In the genomic region with DNA sequence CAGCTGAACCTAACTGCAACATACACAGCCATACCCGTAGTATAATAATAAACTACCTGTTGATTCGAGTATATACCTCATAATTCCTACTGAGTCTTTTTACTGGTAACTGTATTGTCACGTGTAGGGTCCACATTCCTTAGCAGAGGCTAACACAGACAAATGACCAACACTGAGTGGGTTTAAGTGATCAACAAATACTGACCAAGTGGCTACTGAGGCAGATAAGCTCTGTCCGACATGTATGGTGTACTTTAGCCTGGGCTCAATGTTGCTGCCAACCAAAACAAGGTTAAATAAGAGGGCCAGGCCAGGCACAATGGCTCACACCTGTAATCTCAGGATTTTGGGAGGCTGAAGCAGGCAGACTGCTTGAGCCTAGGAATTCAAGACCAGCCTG, we compare ENCODE assay signal across 11 cellular contexts. TPM values are rescaled to one million over a fixed set of nuclear protein-coding genes. Genes with fewer than 3 reads are reported as not detected.
DNase-seq lines count a peak whose midpoint lies in the region; ATAC-seq, FAIRE-seq and TF ChIP-seq lines count a peak whose summit lies in the region.
"Had no signal": no experiment of that assay in that cellular context is flagged by ENCODE, and none has a peak within 500 bp of the region (broad histone marks: within the 10 kb centered on the region; RNA-seq: fewer than 3 reads in every experiment).

No MANE protein-coding gene starts in this region.

- ATAC-seq in effector memory CD8-positive, alpha-beta T cell (replicated peaks), result no peak

- H3K27ac ChIP-seq in MM.1S (ENCODE audit: low read length) (peak overlapping the region; percentile 88), skin epidermis (peak overlapping the region in 15 of 21 experiments; percentile 4 to 88 (median 68)), tibial nerve (peak overlapping the region in 1 of 4 donors; percentile 76)

- H3K9ac ChIP-seq in MM.1S (ENCODE audit: low read length), result peak overlapping the region; percentile 64

- H3K36me3 ChIP-seq in GM06990 (ENCODE audit: control insufficient read depth, insufficient read depth, low read length) (peaks cover 2% of the 10 kb centered on the region), MM.1S (replicated peaks; ENCODE audit: insufficient read depth, low read length) (no peaks in the 10 kb centered on the region), tibial nerve (peaks cover 0 to 9% (median 0%) of the 10 kb centered on the region in 3 donors)

- H3K9me3 Mint-ChIP-seq in effector memory CD8-positive, alpha-beta T cell, result no peaks in the 10 kb centered on the region

- H3K9me2 ChIP-seq in MM.1S (replicated peaks; ENCODE audit: insufficient read depth, low read length), result no peaks in the 10 kb centered on the region

- DNase-seq in GM06990 (ENCODE audit: extremely low read depth, insufficient read length), result no peak
- no peak for DNase-seq in MM.1S
- DNase-seq in effector memory CD8-positive, alpha-beta T cell, result no peak
- no peak for DNase-seq in NOMO-1 (lab: John Stamatoyannopoulos, UW; ENCODE audit: unreplicated experiment in 2 of 2)
- DNase-seq in tibial nerve (ENCODE audit: low spot score in 2 of 2), result no peak
- no peak for DNase-seq in urothelium cell line (ENCODE audit: low spot score)
- DNase-seq: DMS 273 treated with DMSO at 0.1 percent for 48 hours, hypothalamus, NCI-H1092 treated with DMSO at 0.1 percent for 48 hours, NCI-H524 had no signal

- H4K20me1 ChIP-seq in MM.1S (ENCODE audit: insufficient read depth, low read length), result no peaks in the 10 kb centered on the region

- FAIRE-seq in urothelium cell line (lab: Jason Lieb, UNC), result no peak

- H3K4me2 ChIP-seq in MM.1S (ENCODE audit: low read depth, low read length), result peak overlapping the region; percentile 84

- H3K4me3 ChIP-seq in GM06990 (replicated peaks; ENCODE audit: low read depth, low read length) (peak overlapping the region; percentile 55), MM.1S (ENCODE audit: low read length) (peak overlapping the region; percentile 61), skin epidermis (no peak overlapping the region), tibial nerve (no peak overlapping the region)

- H3K9me3 ChIP-seq in MM.1S (replicated peaks; ENCODE audit: insufficient read depth, low read length) (no peaks in the 10 kb centered on the region), tibial nerve (no peaks in the 10 kb centered on the region)

- peaks cover 90% of the 10 kb centered on the region for H3K79me2 ChIP-seq in MM.1S (ENCODE audit: low read length)

- H3K36me3 Mint-ChIP-seq in effector memory CD8-positive, alpha-beta T cell (ENCODE audit: insufficient read depth), result peaks cover 53% of the 10 kb centered on the region

- H3K4me1 ChIP-seq in MM.1S (ENCODE audit: low read length) (peaks cover 45% of the 10 kb centered on the region), tibial nerve (peaks cover 0 to 70% (median 21%) of the 10 kb centered on the region in 4 donors)

- H3K27me3 ChIP-seq in GM06990 (replicated peaks; ENCODE audit: control insufficient read depth, insufficient read depth, low read length), result no peaks in the 10 kb centered on the region
- no peaks in the 10 kb centered on the region for H3K27me3 ChIP-seq in MM.1S (replicated peaks; ENCODE audit: insufficient read depth, low read length)
- no peaks in the 10 kb centered on the region for H3K27me3 ChIP-seq in tibial nerve

- H3F3A ChIP-seq in MM.1S (ENCODE audit: insufficient read depth, low read length), result peaks cover 24% of the 10 kb centered on the region

- TF ChIP-seq CTCF in GM06990 (IDR thresholded peaks at IDR 0.05; ENCODE audit: insufficient read depth, low read length, poor library complexity, severe bottlenecking), result no peak
- TF ChIP-seq CTCF in MM.1S (IDR thresholded peaks at IDR 0.05; ENCODE audit: low read length), result no peak
- TF ChIP-seq CTCF in tibial nerve (IDR thresholded peaks at IDR 0.05), result no peak

- WGBS in tibial nerve, 2 donors, result 75 to 81% methylated on average over 4 of the region's 4 CpGs

- TF ChIP-seq EP300 in tibial nerve (IDR thresholded peaks at IDR 0.05), result no peak

- H3K4me1 Mint-ChIP-seq in effector memory CD8-positive, alpha-beta T cell (ENCODE audit: low read depth in 2 of 2), result peaks cover 78 to 83% of the 10 kb centered on the region in 2 donors

- H3K27me3 Mint-ChIP-seq in effector memory CD8-positive, alpha-beta T cell, result no peaks in the 10 kb centered on the region

- no peak overlapping the region for H2AFZ ChIP-seq in MM.1S (ENCODE audit: low read length)

- peak overlapping the region; percentile 97 to 99 for H3K27ac Mint-ChIP-seq in effector memory CD8-positive, alpha-beta T cell

- no peak for TF ChIP-seq POLR2A in tibial nerve (IDR thresholded peaks at IDR 0.05)

- peak overlapping the region; percentile 88 to 89 for H3K4me3 Mint-ChIP-seq in effector memory CD8-positive, alpha-beta T cell

RNA-seq across cellular contexts. Expression of a gene that starts 12.7 kb away (rescaled TPM):
- total RNA-seq in tibial nerve, result 10 to 100 TPM; 58.4 to 97.0 (median 69.7) TPM

Comparison
In these comparisons a context has a peak if more than half of its experiments do, and no peak if none do; other contexts are left out.
1. H3K4me3 ChIP-seq: peak in GM06990 (single experiment) and MM.1S (single experiment); none in skin epidermis (0 of 7) and tibial nerve (0 of 4).